Comparison of ENCODE assay signal across 27 cellular contexts in the genomic region with DNA sequence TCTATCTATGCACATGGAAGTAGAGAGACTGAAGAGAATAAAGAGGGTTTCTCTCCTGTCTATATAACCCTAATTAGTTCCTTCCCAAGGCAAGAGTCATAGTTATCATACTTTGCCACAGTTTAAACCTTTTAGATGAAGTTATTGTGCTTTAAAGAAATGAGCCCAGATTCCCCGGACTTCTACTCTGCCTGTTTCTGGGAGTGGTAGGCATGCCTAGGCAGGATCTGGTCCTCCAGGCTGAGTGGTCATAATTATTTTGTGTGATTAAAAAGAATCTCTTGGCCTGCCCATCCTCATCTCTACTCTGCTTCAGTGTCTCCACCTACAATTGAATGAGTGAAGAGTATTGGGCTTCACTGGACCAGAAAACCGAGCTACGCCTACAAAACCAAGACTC.
"Had no signal": no experiment of that assay in that cellular context is flagged by ENCODE, and none has a peak within 500 bp of the region (broad histone marks: within the 10 kb centered on the region; RNA-seq: fewer than 3 reads in every experiment).

No MANE protein-coding gene starts in this region.

- H3K36me3 ChIP-seq: brain microvascular endothelial cell, cardiac muscle cell, colonic mucosa, gastrocnemius medialis, heart left ventricle had no signal

- H3K9me3 ChIP-seq: colonic mucosa, gastrocnemius medialis, heart left ventricle had no signal

- H3K4me3 ChIP-seq: cardiac muscle cell, colonic mucosa, gastrocnemius medialis, heart left ventricle had no signal

- H3K27ac ChIP-seq: brain microvascular endothelial cell, cardiac muscle cell, colonic mucosa, gastrocnemius medialis, heart left ventricle had no signal

- H3K4me3 Mint-ChIP-seq: activated CD4-positive, alpha-beta memory T cell treated with anti-CD3 and anti-CD28 coated beads for 36 hours; activated CD4-positive, alpha-beta T cell treated with anti-CD3 and anti-CD28 coated beads for 36 hours; activated CD4-positive, alpha-beta T cell treated with anti-CD3 and anti-CD28 coated beads, Interleukin-2, amount 10 ng/mL, durations not matched to agents 24 days and 14 days; activated naive CD4-positive, alpha-beta T cell treated with anti-CD3 and anti-CD28 coated beads, Interleukin-2, amount 10 ng/mL, durations not matched to agents 7 days and 5 days; activated naive CD8-positive, alpha-beta T cell treated with anti-CD3 and anti-CD28 coated beads, Interleukin-2, amount 10 ng/mL, durations not matched to agents 7 days and 5 days; activated T-cell treated with anti-CD3 and anti-CD28 coated beads, Interleukin-2, amount 50 U/mL, for 24 hours; activated T-cell treated with anti-CD3 and anti-CD28 coated beads, Interleukin-2, amount 50 U/mL, for 72 hours; endodermal cell had no signal

- H3K27me3 ChIP-seq: brain microvascular endothelial cell, cardiac muscle cell, colonic mucosa, gastrocnemius medialis, heart left ventricle had no signal

- DNase-seq: activated CD4-positive, alpha-beta memory T cell treated with anti-CD3 and anti-CD28 coated beads for 36 hours; activated CD4-positive, alpha-beta T cell treated with anti-CD3 and anti-CD28 coated beads for 36 hours; activated CD4-positive, alpha-beta T cell treated with anti-CD3 and anti-CD28 coated beads, Interleukin-2, amount 10 ng/mL, durations not matched to agents 24 days and 14 days; activated CD4-positive, CD25-positive, alpha-beta regulatory T cell; activated CD4-positive, CD25-positive, alpha-beta regulatory T cell treated with anti-CD3 and anti-CD28 coated beads, Interleukin-2, amount 50 U/mL, for 72 hours; activated CD8-positive, alpha-beta memory T cell treated with anti-CD3 and anti-CD28 coated beads, Interleukin-2, amount 50 U/mL, for 48 hours; activated gamma-delta T cell; activated naive CD4-positive, alpha-beta T cell; activated naive CD4-positive, alpha-beta T cell treated with anti-CD3 and anti-CD28 coated beads, Interleukin-2, amount 10 ng/mL, durations not matched to agents 7 days and 5 days; activated naive CD8-positive, alpha-beta T cell treated with anti-CD3 and anti-CD28 coated beads, Interleukin-2, amount 10 ng/mL, durations not matched to agents 7 days and 5 days; activated T-cell treated with anti-CD3 and anti-CD28 coated beads for 4 hours; activated T-cell treated with anti-CD3 and anti-CD28 coated beads, Interleukin-2, amount 50 U/mL, for 24 hours; activated T-cell treated with anti-CD3 and anti-CD28 coated beads, Interleukin-2, amount 50 U/mL, for 72 hours; brain microvascular endothelial cell; central memory CD4-positive, alpha-beta T cell; cerebellar nuclear complex; colonic mucosa; effector memory CD4-positive, alpha-beta T cell; endodermal cell; foreskin fibroblast; gastrocnemius medialis; glutamatergic neuron; heart left ventricle; T-helper 2 cell had no signal

- H3K9me3 Mint-ChIP-seq: activated CD4-positive, alpha-beta memory T cell treated with anti-CD3 and anti-CD28 coated beads for 36 hours; activated CD4-positive, alpha-beta T cell treated with anti-CD3 and anti-CD28 coated beads, Interleukin-2, amount 10 ng/mL, durations not matched to agents 24 days and 14 days; activated naive CD4-positive, alpha-beta T cell treated with anti-CD3 and anti-CD28 coated beads, Interleukin-2, amount 10 ng/mL, durations not matched to agents 7 days and 5 days; activated T-cell treated with anti-CD3 and anti-CD28 coated beads, Interleukin-2, amount 50 U/mL, for 24 hours; endodermal cell had no signal

- ATAC-seq: activated CD4-positive, alpha-beta T cell treated with anti-CD3 and anti-CD28 coated beads for 36 hours; activated naive CD4-positive, alpha-beta T cell treated with anti-CD3 and anti-CD28 coated beads, Interleukin-2, amount 50 U/mL, for 72 hours; activated T-cell treated with anti-CD3 and anti-CD28 coated beads, Interleukin-2, amount 50 U/mL, for 72 hours; gastrocnemius medialis; heart left ventricle had no signal

- H3K27me3 Mint-ChIP-seq: activated CD4-positive, alpha-beta memory T cell treated with anti-CD3 and anti-CD28 coated beads for 36 hours; activated CD4-positive, alpha-beta T cell treated with anti-CD3 and anti-CD28 coated beads for 36 hours; activated CD4-positive, alpha-beta T cell treated with anti-CD3 and anti-CD28 coated beads, Interleukin-2, amount 10 ng/mL, durations not matched to agents 24 days and 14 days; activated naive CD4-positive, alpha-beta T cell treated with anti-CD3 and anti-CD28 coated beads, Interleukin-2, amount 10 ng/mL, durations not matched to agents 7 days and 5 days; activated naive CD8-positive, alpha-beta T cell treated with anti-CD3 and anti-CD28 coated beads, Interleukin-2, amount 10 ng/mL, durations not matched to agents 7 days and 5 days; activated T-cell treated with anti-CD3 and anti-CD28 coated beads, Interleukin-2, amount 50 U/mL, for 24 hours had no signal

- H3K36me3 Mint-ChIP-seq: activated CD4-positive, alpha-beta memory T cell treated with anti-CD3 and anti-CD28 coated beads for 36 hours; activated naive CD4-positive, alpha-beta T cell treated with anti-CD3 and anti-CD28 coated beads, Interleukin-2, amount 10 ng/mL, durations not matched to agents 7 days and 5 days had no signal

- H3K27ac Mint-ChIP-seq: activated CD4-positive, alpha-beta memory T cell treated with anti-CD3 and anti-CD28 coated beads for 36 hours; activated CD4-positive, alpha-beta T cell treated with anti-CD3 and anti-CD28 coated beads for 36 hours; activated CD4-positive, alpha-beta T cell treated with anti-CD3 and anti-CD28 coated beads, Interleukin-2, amount 10 ng/mL, durations not matched to agents 24 days and 14 days; activated naive CD4-positive, alpha-beta T cell treated with anti-CD3 and anti-CD28 coated beads, Interleukin-2, amount 10 ng/mL, durations not matched to agents 7 days and 5 days; activated naive CD8-positive, alpha-beta T cell treated with anti-CD3 and anti-CD28 coated beads, Interleukin-2, amount 10 ng/mL, durations not matched to agents 7 days and 5 days; activated T-cell treated with anti-CD3 and anti-CD28 coated beads, Interleukin-2, amount 50 U/mL, for 24 hours; endodermal cell had no signal

- H3K4me1 Mint-ChIP-seq: activated CD4-positive, alpha-beta T cell treated with anti-CD3 and anti-CD28 coated beads for 36 hours; activated CD4-positive, alpha-beta T cell treated with anti-CD3 and anti-CD28 coated beads, Interleukin-2, amount 10 ng/mL, durations not matched to agents 24 days and 14 days; activated naive CD4-positive, alpha-beta T cell treated with anti-CD3 and anti-CD28 coated beads, Interleukin-2, amount 10 ng/mL, durations not matched to agents 7 days and 5 days; activated naive CD8-positive, alpha-beta T cell treated with anti-CD3 and anti-CD28 coated beads, Interleukin-2, amount 10 ng/mL, durations not matched to agents 7 days and 5 days had no signal

- H3K4me1 ChIP-seq: colonic mucosa, gastrocnemius medialis had no signal

- FAIRE-seq: astrocyte had no signal
